Comparison of ENCODE assay signal across 17 cellular contexts in the genomic region with DNA sequence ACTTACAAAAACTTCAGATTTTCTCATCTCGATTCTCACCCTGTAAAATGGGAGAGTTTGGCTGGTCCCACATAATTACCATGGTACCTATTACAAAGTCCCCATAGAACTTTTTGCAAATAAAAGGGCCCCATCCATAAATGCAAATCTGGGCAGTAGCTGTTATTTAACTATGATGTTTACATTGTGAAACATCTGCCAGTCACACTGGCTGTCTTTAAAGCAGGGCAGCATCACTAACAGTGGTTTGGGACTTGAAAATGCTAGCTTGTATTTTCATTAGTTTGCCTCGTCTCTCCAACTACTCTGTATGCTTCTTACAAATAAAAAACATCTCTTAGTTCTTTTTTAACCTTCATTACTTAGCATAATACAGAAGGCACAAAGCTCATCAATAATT.
A peak's percentile ranks its signal among the peaks of the same experiment; 100 is the strongest.
DNase-seq lines count a peak whose midpoint lies in the region; ATAC-seq, FAIRE-seq and TF ChIP-seq lines count a peak whose summit lies in the region.
"Had no signal": no experiment of that assay in that cellular context is flagged by ENCODE, and none has a peak within 500 bp of the region (broad histone marks: within the 10 kb centered on the region; RNA-seq: fewer than 3 reads in every experiment).

No MANE protein-coding gene starts in this region.

- no peaks in the 10 kb centered on the region for H3K4me1 ChIP-seq in kidney (ENCODE audit: control insufficient read depth in 1 of 2, insufficient read depth in 1 of 2, low read depth in 1 of 2, low read length in 2 of 2)

- H3K4me3 ChIP-seq in kidney (ENCODE audit: low read length in 2 of 2), result no peak overlapping the region
- H3K4me3 ChIP-seq: GM12878, GM23248 had no signal

- FAIRE-seq in kidney (lab: Jason Lieb, UNC), result no peak
- FAIRE-seq: GM12878, GM18507, H54 had no signal

- H3K9me3 ChIP-seq in kidney (ENCODE audit: control insufficient read depth in 1 of 2, low read length in 2 of 2), result no peaks in the 10 kb centered on the region

- H3K27ac ChIP-seq in kidney (ENCODE audit: low read depth in 2 of 2, low read length in 2 of 2), result no peak overlapping the region
- H3K27ac ChIP-seq: GM23248 had no signal

- TF ChIP-seq CTCF in kidney (IDR thresholded peaks at IDR 0.05; ENCODE audit: borderline replicate concordance, extremely low read depth, insufficient read depth), result no peak

- no peaks in the 10 kb centered on the region for H3K36me3 ChIP-seq in kidney (ENCODE audit: control insufficient read depth in 1 of 2, insufficient read depth in 2 of 2, low read length in 2 of 2)

- ATAC-seq in HG02981 (IDR thresholded peaks at IDR 0.05; ENCODE audit: unreplicated experiment), result no peak
- ATAC-seq: GM12878, HCT116 had no signal

- intact Hi-C loops in kidney (cut with DNase I), result no loop called here

- peak; percentile 29 for DNase-seq in NCI-H1694 treated with DMSO at 0.1 percent for 48 hours (lab: John Stamatoyannopoulos, UW)
- no peak for DNase-seq in NCI-H1694 (lab: John Stamatoyannopoulos, UW)
- DNase-seq in DMS153 (lab: John Stamatoyannopoulos, UW), result peak; percentile 13
- peak; percentile 50 for DNase-seq in DMS53 (lab: John Stamatoyannopoulos, UW)
- DNase-seq in NCI-H69 (lab: John Stamatoyannopoulos, UW), result peak; percentile 22
- DNase-seq in kidney, result no peak
- DNase-seq: C1 segment of cervical spinal cord; Calu3; CD4-positive, alpha-beta T cell; DMS79; GM23248; IMR-90 had no signal

- no peak overlapping the region for H3K9ac ChIP-seq in kidney (ENCODE audit: low read length in 2 of 2)
- H3K9ac ChIP-seq: GM23248 had no signal

Comparison
In these comparisons a context has a peak if more than half of its experiments do, and no peak if none do; other contexts are left out.
1. DNase-seq: peak in NCI-H1694 treated with DMSO at 0.1 percent for 48 hours (single experiment), DMS153 (single experiment), DMS53 (single experiment) and NCI-H69 (single experiment); none in NCI-H1694 (single experiment) and kidney (single experiment).